ENCODE assay signal across 24 cellular contexts in the genomic region with DNA sequence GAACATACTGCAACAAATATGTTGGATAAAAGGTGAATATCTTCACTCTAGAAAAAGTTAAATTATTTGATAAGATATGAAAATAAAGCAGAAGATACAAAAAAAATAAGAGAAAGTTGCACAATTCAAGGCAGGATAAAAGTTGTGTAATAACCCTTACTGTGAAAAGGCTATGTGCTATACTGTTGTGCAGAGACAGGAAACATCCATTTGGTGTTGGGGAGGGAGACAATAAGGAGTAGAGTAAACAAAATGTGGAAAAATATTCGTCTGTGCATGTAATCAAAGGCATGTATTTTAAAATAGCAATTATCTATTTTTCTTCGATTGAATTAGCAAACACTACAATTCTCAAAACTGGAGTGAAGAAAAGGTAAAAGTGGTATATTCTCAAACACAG. TPM values are rescaled to one million over a fixed set of nuclear protein-coding genes. Genes with fewer than 3 reads are reported as not detected.
"Had no signal": no experiment of that assay in that cellular context is flagged by ENCODE, and none has a peak within 500 bp of the region (broad histone marks: within the 10 kb centered on the region; RNA-seq: fewer than 3 reads in every experiment).

No MANE protein-coding gene starts in this region.

- H3K4me1 ChIP-seq: heart right ventricle, neural progenitor cell, right atrium auricular region, stomach had no signal

- H3K9me3 ChIP-seq: heart right ventricle, right atrium auricular region, stomach had no signal

- H3K36me3 Mint-ChIP-seq: activated naive CD8-positive, alpha-beta T cell treated with anti-CD3 and anti-CD28 coated beads for 36 hours; brain; naive thymus-derived CD4-positive, alpha-beta T cell; neural progenitor cell; stimulated activated effector memory CD8-positive, alpha-beta T cell treated with anti-CD3 and anti-CD28 coated beads, Interleukin-12 subunit alpha, Interleukin-12 subunit beta, amount 100 ng/mL, for 72 hours had no signal

- ATAC-seq: activated CD8-positive, alpha-beta T cell treated with anti-CD3 and anti-CD28 coated beads for 36 hours; activated T-helper 17 cell treated with anti-CD3 and anti-CD28 coated beads, Interleukin-2, amount 50 U/mL, for 72 hours; heart right ventricle; left cardiac atrium; naive thymus-derived CD4-positive, alpha-beta T cell; stimulated activated effector memory CD8-positive, alpha-beta T cell treated with anti-CD3 and anti-CD28 coated beads, Interleukin-12 subunit alpha, Interleukin-12 subunit beta, amount 100 ng/mL, for 72 hours had no signal

- DNase-seq: activated CD4-positive, alpha-beta T cell treated with anti-CD3 and anti-CD28 coated beads for 48 hours; activated CD4-positive, CD25-positive, alpha-beta regulatory T cell; activated CD8-positive, alpha-beta T cell treated with anti-CD3 and anti-CD28 coated beads for 36 hours; activated naive CD4-positive, alpha-beta T cell; activated naive CD8-positive, alpha-beta T cell treated with anti-CD3 and anti-CD28 coated beads for 36 hours; activated T-cell treated with anti-CD3 and anti-CD28 coated beads, Interleukin-2, amount 50 U/mL, for 1 hour; cortex of kidney; erythroblast; heart right ventricle; left cardiac atrium; mesenchymal stem cell; naive thymus-derived CD4-positive, alpha-beta T cell; stimulated activated CD4-positive, alpha-beta T cell treated with anti-CD3 and anti-CD28 coated beads, Interleukin-15, amount 100 ng/mL, for 24 hours; stimulated activated CD4-positive, alpha-beta T cell treated with anti-CD3 and anti-CD28 coated beads, Interleukin-2, amount 100 ng/mL, for 48 hours; stomach; trophoblast cell had no signal

- H3K27me3 Mint-ChIP-seq: progenitor cell of endocrine pancreas had no signal

- H3K27ac ChIP-seq: heart right ventricle, neural progenitor cell, right atrium auricular region, skin epidermis, stomach had no signal

- H3K4me1 Mint-ChIP-seq: activated naive CD8-positive, alpha-beta T cell treated with anti-CD3 and anti-CD28 coated beads for 36 hours; activated T-helper 17 cell treated with anti-CD3 and anti-CD28 coated beads, Interleukin-2, amount 50 U/mL, for 72 hours; brain; neural progenitor cell; stimulated activated effector memory CD8-positive, alpha-beta T cell treated with anti-CD3 and anti-CD28 coated beads, Interleukin-12 subunit alpha, Interleukin-12 subunit beta, amount 100 ng/mL, for 72 hours had no signal

- H3K4me2 ChIP-seq: neural progenitor cell had no signal

- H3K9me3 Mint-ChIP-seq: activated CD8-positive, alpha-beta T cell treated with anti-CD3 and anti-CD28 coated beads for 36 hours; activated naive CD8-positive, alpha-beta T cell treated with anti-CD3 and anti-CD28 coated beads for 36 hours; activated T-helper 17 cell treated with anti-CD3 and anti-CD28 coated beads, Interleukin-2, amount 50 U/mL, for 72 hours; neural progenitor cell; stimulated activated effector memory CD8-positive, alpha-beta T cell treated with anti-CD3 and anti-CD28 coated beads, Interleukin-12 subunit alpha, Interleukin-12 subunit beta, amount 100 ng/mL, for 72 hours; T-helper 2 cell treated with Interferon-gamma antibody and Interleukin-4, amounts not matched to agents 5 μg/mL and 100 μg/mL, for 36 hours had no signal

- H3K27ac Mint-ChIP-seq: activated CD8-positive, alpha-beta T cell treated with anti-CD3 and anti-CD28 coated beads for 36 hours; activated naive CD8-positive, alpha-beta T cell treated with anti-CD3 and anti-CD28 coated beads for 36 hours; activated T-helper 17 cell treated with anti-CD3 and anti-CD28 coated beads, Interleukin-2, amount 50 U/mL, for 72 hours; brain; naive thymus-derived CD4-positive, alpha-beta T cell; neural progenitor cell; progenitor cell of endocrine pancreas; stimulated activated effector memory CD8-positive, alpha-beta T cell treated with anti-CD3 and anti-CD28 coated beads, Interleukin-12 subunit alpha, Interleukin-12 subunit beta, amount 100 ng/mL, for 72 hours; T-helper 2 cell treated with Interferon-gamma antibody and Interleukin-4, amounts not matched to agents 5 μg/mL and 100 μg/mL, for 36 hours had no signal

- H3K4me3 ChIP-seq: heart right ventricle, neural progenitor cell, right atrium auricular region, skin epidermis, stomach had no signal

- H3K4me3 Mint-ChIP-seq: activated CD8-positive, alpha-beta T cell treated with anti-CD3 and anti-CD28 coated beads for 36 hours; activated naive CD8-positive, alpha-beta T cell treated with anti-CD3 and anti-CD28 coated beads for 36 hours; activated T-helper 17 cell treated with anti-CD3 and anti-CD28 coated beads, Interleukin-2, amount 50 U/mL, for 72 hours; brain; naive thymus-derived CD4-positive, alpha-beta T cell; neural progenitor cell; stimulated activated effector memory CD8-positive, alpha-beta T cell treated with anti-CD3 and anti-CD28 coated beads, Interleukin-12 subunit alpha, Interleukin-12 subunit beta, amount 100 ng/mL, for 72 hours; T-helper 2 cell treated with Interferon-gamma antibody and Interleukin-4, amounts not matched to agents 5 μg/mL and 100 μg/mL, for 36 hours had no signal

RNA-seq across cellular contexts. Expression of a gene that starts 34.8 kb away (rescaled TPM):
- total RNA-seq: activated CD8-positive, alpha-beta T cell treated with anti-CD3 and anti-CD28 coated beads for 36 hours; activated naive CD8-positive, alpha-beta T cell treated with anti-CD3 and anti-CD28 coated beads for 36 hours; activated T-helper 17 cell treated with anti-CD3 and anti-CD28 coated beads, Interleukin-2, amount 50 U/mL, for 72 hours; naive thymus-derived CD4-positive, alpha-beta T cell had no signal
- polyA plus RNA-seq: naive thymus-derived CD4-positive, alpha-beta T cell had no signal
